In genomic region chr12:17203497-17203896, GRCh38 we compare ENCODE assay signal across 21 cellular contexts.
"Had no signal": no experiment of that assay in that cellular context is flagged by ENCODE, and none has a peak within 500 bp of the region (broad histone marks: within the 10 kb centered on the region; RNA-seq: fewer than 3 reads in every experiment).

No MANE protein-coding gene starts in this region.

- DNase-seq: IMR-90, Karpas-422, KG1, MG63, NCI-H1092 treated with DMSO at 0.1 percent for 48 hours, NCI-H1436, NCI-H187 treated with DMSO at 0.1 percent for 48 hours, NCI-H2029 treated with DMSO at 0.1 percent for 48 hours, NCI-H226, NCI-H446, NCI-H510A, NCI-H524 treated with DMSO at 0.1 percent for 48 hours, NCI-H69, NCI-H774, PC-3, SHP77, SK-N-SH, SW 1271 had no signal

- H3K4me3 ChIP-seq: MG63 had no signal

- H3K9me3 ChIP-seq: SK-N-SH had no signal

- ATAC-seq: HepG2, Panc1, PC-3 had no signal

- H3K27ac ChIP-seq: RWPE1 had no signal

- H3K36me3 ChIP-seq: MG63 had no signal
